15 cellular contexts compared by ENCODE assay signal in the genomic region with DNA sequence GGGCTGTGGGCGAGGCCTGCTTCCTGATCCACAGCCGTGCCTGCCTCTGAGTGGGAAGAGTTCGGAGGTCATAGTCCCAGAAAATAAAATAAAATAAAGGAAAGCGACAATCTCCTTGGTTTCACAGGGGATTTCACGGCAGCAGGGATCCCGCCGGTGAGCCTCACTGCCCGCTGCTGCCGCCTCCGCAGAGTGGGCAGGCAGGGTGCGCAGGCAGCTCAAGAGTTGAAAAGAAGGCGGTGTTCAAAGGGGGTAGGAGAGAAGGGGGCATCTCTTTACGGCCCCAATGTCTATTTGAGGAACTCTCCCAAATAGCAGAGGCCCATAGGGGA. TPM values are rescaled to one million over a fixed set of nuclear protein-coding genes. Genes with fewer than 3 reads are reported as not detected.
DNase-seq lines count a peak whose midpoint lies in the region; ATAC-seq and TF ChIP-seq lines count a peak whose summit lies in the region.
"Had no signal": no experiment of that assay in that cellular context is flagged by ENCODE, and none has a peak within 500 bp of the region (broad histone marks: within the 10 kb centered on the region; RNA-seq: fewer than 3 reads in every experiment).

No MANE protein-coding gene starts in this region.

- H2AFZ ChIP-seq in DND-41 (ENCODE audit: low read depth, low read length) = no peak overlapping the region

- no peak for ATAC-seq in DND-41 (ENCODE audit: insufficient read depth, low read depth)
- ATAC-seq: SK-N-SH treated with all-trans-retinoic acid at 6 μM for 48 hours had no signal

- peak overlapping the region; percentile 54; the same call in 1 of the 2 replicates for H3K4me2 ChIP-seq in DND-41 (ENCODE audit: insufficient read depth, low read length)

- H3K27ac ChIP-seq in DND-41 (ENCODE audit: low read length) (no peak overlapping the region), RWPE1 (peak overlapping the region; percentile 1; the same call in 1 of the 2 replicates), skin epidermis (peak overlapping the region in 11 of 21 experiments; percentile 17 to 98 (median 86))

- H3K4me1 ChIP-seq in DND-41 (ENCODE audit: insufficient read depth, low read length) = peaks cover 18% of the 10 kb centered on the region

- CTCF ChIA-PET in RWPE1 (lab: Yijun Ruan, JAX) = interaction anchor here (4.3 kb wide), 1 partner anchor 211 kb away, joined by 15 read pairs; no protein-coding TSS in a partner anchor

- H3K27me3 ChIP-seq in DND-41 (ENCODE audit: insufficient read depth, low read length, poor library complexity) = peaks cover 48% of the 10 kb centered on the region
- peaks cover 48% of the 10 kb centered on the region for H3K27me3 ChIP-seq in kidney epithelial cell (ENCODE audit: control insufficient read depth, insufficient read depth, low read length)

- POLR2A ChIA-PET in RWPE1 (lab: Yijun Ruan, JAX; ENCODE audit: low non-redundant PET) = interaction anchor here (0.6 kb wide), 1 partner anchor 21 kb away, joined by 10 read pairs; no protein-coding TSS in a partner anchor

- no peak overlapping the region for H3K9ac ChIP-seq in DND-41 (ENCODE audit: low read depth, low read length)

- no peak for TF ChIP-seq CTCF in DND-41 (IDR thresholded peaks at IDR 0.05; ENCODE audit: borderline replicate concordance, extremely low read depth, low read length, poor library complexity, severe bottlenecking)
- no peak for TF ChIP-seq CTCF in RWPE1 (conservative IDR thresholded peaks at IDR 0.05; ENCODE audit: low read depth)
- no peak for TF ChIP-seq CTCF in kidney epithelial cell (IDR thresholded peaks at IDR 0.05; ENCODE audit: insufficient read depth, low read length, poor library complexity, severe bottlenecking)
- TF ChIP-seq CTCF in GM13976 (IDR thresholded peaks at IDR 0.05; ENCODE audit: borderline replicate concordance, control extremely low read depth, extremely low read depth, insufficient read depth, missing control alignments) = no peak

- H3K4me3 ChIP-seq in DND-41 (ENCODE audit: low read depth in 1 of 2, low read length in 2 of 2) (no peak overlapping the region), kidney epithelial cell (ENCODE audit: low read depth, low read length) (peak overlapping the region; percentile 52), skin epidermis (peak overlapping the region in 1 of 7 experiments; percentile 33)

- no peaks in the 10 kb centered on the region for H3K9me3 ChIP-seq in DND-41 (ENCODE audit: insufficient read depth, low read length, severe bottlenecking)

- in situ Hi-C loops in GM13976 (cut with MboI; ENCODE audit: low sequenced_read_pairs, unreplicated experiment) = no loop called here

- H4K20me1 ChIP-seq in DND-41 (ENCODE audit: insufficient read depth, low read length) = no peaks in the 10 kb centered on the region

- DNase-seq in DND-41 (no peak), RWPE1 (ENCODE audit: low spot score) (no peak), kidney epithelial cell (ENCODE audit: low read depth) (no peak), occipital lobe (lab: John Stamatoyannopoulos, UW) (no peak), GM13976 (ENCODE audit: low spot score) (no peak), NOMO-1 treated with DMSO at 0.1 percent for 48 hours (lab: John Stamatoyannopoulos, UW; ENCODE audit: unreplicated experiment) (no peak)
- DNase-seq: anterior cingulate cortex, C1 segment of cervical spinal cord, NCI-H1694, NCI-H510A had no signal

- H3K36me3 ChIP-seq in DND-41 (ENCODE audit: insufficient read depth, low read length) (no peaks in the 10 kb centered on the region), kidney epithelial cell (ENCODE audit: control insufficient read depth, insufficient read depth, low read length) (no peaks in the 10 kb centered on the region)

- no peaks in the 10 kb centered on the region for H3K79me2 ChIP-seq in DND-41 (ENCODE audit: insufficient read depth, low read length)

RNA-seq across cellular contexts. Expression of a gene that starts 3.1 kb away (rescaled TPM):
- total RNA-seq in kidney epithelial cell (12.3 and 15.5 TPM in 2 replicates), occipital lobe (not detected)
- total RNA-seq: chondrocyte, progenitor cell of endocrine pancreas had no signal

RNA-seq across cellular contexts. Expression of a gene that starts 11.9 kb away (rescaled TPM):
- total RNA-seq in kidney epithelial cell = 5.9 and 9.2 TPM in 2 replicates
- not detected for total RNA-seq in occipital lobe
- total RNA-seq: chondrocyte, HT-29, progenitor cell of endocrine pancreas had no signal

RNA-seq across cellular contexts. Expression of a gene that starts 11.9 kb away (rescaled TPM):
- 0.41 and 0.67 TPM in 2 replicates for total RNA-seq in kidney epithelial cell
- total RNA-seq in occipital lobe = not detected
- total RNA-seq: chondrocyte, progenitor cell of endocrine pancreas had no signal

RNA-seq across cellular contexts. Expression of a gene that starts 22.1 kb away (rescaled TPM):
- 0.46 and 0.55 TPM in 2 replicates for total RNA-seq in kidney epithelial cell
- total RNA-seq in occipital lobe = not detected
- total RNA-seq: chondrocyte, progenitor cell of endocrine pancreas had no signal

RNA-seq across cellular contexts. Expression of a gene that starts 23.9 kb away (rescaled TPM):
- total RNA-seq in kidney epithelial cell (0.58 and 0.96 TPM in 2 replicates), occipital lobe (not detected)
- total RNA-seq: chondrocyte, HT-29, progenitor cell of endocrine pancreas had no signal

Comparison
In these comparisons a context has a peak if more than half of its experiments do, and no peak if none do; other contexts are left out.
1. RNA of a gene that starts 3.1 kb away (total RNA-seq): 12.3 to 15.5 TPM in kidney epithelial cell; not detected in occipital lobe (single experiment); every median in the first group is over 10 times any median in the second.